In the genomic region with DNA sequence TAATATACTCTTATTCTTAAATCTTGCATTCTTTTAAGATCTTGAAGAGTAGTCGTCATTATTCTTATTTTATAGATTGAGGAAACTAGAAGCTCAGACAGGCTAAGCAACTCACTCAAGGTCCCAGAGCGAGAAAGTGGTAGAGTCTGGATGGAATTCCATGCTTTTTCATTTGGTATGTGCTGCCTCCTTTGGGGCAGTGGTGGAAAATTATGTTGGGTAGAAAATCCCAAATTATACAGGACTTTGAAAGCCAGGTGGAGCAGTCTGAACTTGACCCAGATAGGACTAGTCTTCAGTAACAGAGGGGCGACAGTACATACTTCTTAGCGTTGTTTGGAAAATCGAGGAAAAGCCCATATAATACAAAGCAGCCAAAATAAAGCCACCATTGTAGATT, we compare ENCODE assay signal across 18 cellular contexts.
DNase-seq lines count a peak whose midpoint lies in the region; ATAC-seq and TF ChIP-seq lines count a peak whose summit lies in the region.
"Had no signal": no experiment of that assay in that cellular context is flagged by ENCODE, and none has a peak within 500 bp of the region (broad histone marks: within the 10 kb centered on the region; RNA-seq: fewer than 3 reads in every experiment).

No MANE protein-coding gene starts in this region.

- peak; percentile 53 for TF ChIP-seq RAD21 in SK-N-SH (IDR thresholded peaks at IDR 0.05; ENCODE audit: low read length)

- CTCF ChIA-PET in SK-N-SH (lab: Yijun Ruan, JAX), result interaction anchor here (1.0 to 1.5 kb wide), 2 partner anchors 8 to 16 kb away, joined by 3 read pairs; no protein-coding TSS in a partner anchor
- CTCF ChIA-PET in activated naive CD4-positive, alpha-beta T cell treated with anti-CD3 and anti-CD28 coated beads for 36 hours (lab: Charles Lee), result no interaction called here

- no peaks in the 10 kb centered on the region for H3K36me3 Mint-ChIP-seq in type B pancreatic cell
- no peaks in the 10 kb centered on the region for H3K36me3 Mint-ChIP-seq in activated naive CD4-positive, alpha-beta T cell treated with anti-CD3 and anti-CD28 coated beads for 36 hours (ENCODE audit: low read depth)
- H3K36me3 Mint-ChIP-seq: IgD-negative memory B cell had no signal

- no peaks in the 10 kb centered on the region for H3K9me2 ChIP-seq in SK-N-SH

- no peak overlapping the region for H3K4me2 ChIP-seq in SK-N-SH

- H3K9me3 Mint-ChIP-seq in type B pancreatic cell, result no peaks in the 10 kb centered on the region
- H3K9me3 Mint-ChIP-seq in activated naive CD4-positive, alpha-beta T cell treated with anti-CD3 and anti-CD28 coated beads for 36 hours, result no peaks in the 10 kb centered on the region
- H3K9me3 Mint-ChIP-seq: IgD-negative memory B cell had no signal

- no peaks in the 10 kb centered on the region for H4K20me1 ChIP-seq in SK-N-SH (ENCODE audit: insufficient read depth)

- H3K4me3 ChIP-seq in SK-N-SH (ENCODE audit: low read depth in 2 of 2, low read length in 1 of 2), result no peak overlapping the region
- H3K4me3 ChIP-seq: mucosa of descending colon, ovary, SJSA1, stomach had no signal

- no peaks in the 10 kb centered on the region for H3K9me3 ChIP-seq in SK-N-SH
- H3K9me3 ChIP-seq: mucosa of descending colon, ovary, SJSA1, stomach had no signal

- peak; percentile 31 for DNase-seq in NCI-H82 (lab: John Stamatoyannopoulos, UW)
- DNase-seq in NCI-H82 treated with DMSO at 0.1 percent for 48 hours (lab: John Stamatoyannopoulos, UW; ENCODE audit: unreplicated experiment), result no peak
- no peak for DNase-seq in SK-N-SH
- DNase-seq in globus pallidus (ENCODE audit: low spot score), result peak; percentile 10
- DNase-seq in type B pancreatic cell (ENCODE audit: extremely low spot score, unreplicated experiment), result no peak
- DNase-seq in activated naive CD4-positive, alpha-beta T cell treated with anti-CD3 and anti-CD28 coated beads for 36 hours, result no peak
- DNase-seq in hypothalamus (lab: John Stamatoyannopoulos, UW), result no peak
- DNase-seq: activated CD8-positive, alpha-beta memory T cell treated with anti-CD3 and anti-CD28 coated beads for 24 hours; activated gamma-delta T cell treated with Interleukin-2 at 50 U/mL for 16 hours; effector memory CD4-positive, alpha-beta T cell; mucosa of descending colon; NCI-H187; ovary; stimulated activated CD4-positive, alpha-beta T cell treated with anti-CD3 and anti-CD28 coated beads, Interleukin-12 subunit alpha, Interleukin-12 subunit beta, amount 100 ng/mL, for 4 hours; stomach had no signal

- intact Hi-C loops in activated naive CD4-positive, alpha-beta T cell treated with anti-CD3 and anti-CD28 coated beads for 36 hours (cut with micrococcal nuclease), result no loop called here

- H3K27me3 ChIP-seq in SK-N-SH (ENCODE audit: insufficient read depth), result no peaks in the 10 kb centered on the region
- H3K27me3 ChIP-seq: ovary, SJSA1 had no signal

- H3K4me3 Mint-ChIP-seq in type B pancreatic cell, result no peak overlapping the region
- H3K4me3 Mint-ChIP-seq in activated naive CD4-positive, alpha-beta T cell treated with anti-CD3 and anti-CD28 coated beads for 36 hours, result no peak overlapping the region
- H3K4me3 Mint-ChIP-seq: IgD-negative memory B cell had no signal

- WGBS in SK-N-SH (ENCODE audit: low lambda C conversion rate), result 54% methylated on average over 5 of the region's 5 CpGs

- H3F3A ChIP-seq in SK-N-SH (replicated peaks; ENCODE audit: insufficient read depth), result no peaks in the 10 kb centered on the region

- H3K27me3 Mint-ChIP-seq in type B pancreatic cell, result peaks cover 68% of the 10 kb centered on the region
- peaks cover 28% of the 10 kb centered on the region for H3K27me3 Mint-ChIP-seq in activated naive CD4-positive, alpha-beta T cell treated with anti-CD3 and anti-CD28 coated beads for 36 hours (ENCODE audit: low read depth)

- POLR2A ChIA-PET in SK-N-SH (lab: Yijun Ruan, JAX), result no interaction called here

- TF ChIP-seq CTCF in SK-N-SH (IDR thresholded peaks at IDR 0.05) (peak; percentile 25), type B pancreatic cell (conservative IDR thresholded peaks at IDR 0.05) (peak; percentile 39)

- TF ChIP-seq EP300 in SK-N-SH (IDR thresholded peaks at IDR 0.05; ENCODE audit: borderline replicate concordance in 1 of 2, low read depth in 1 of 2, low read length in 1 of 2), result no peak

- no peak overlapping the region for H3K27ac Mint-ChIP-seq in type B pancreatic cell
- H3K27ac Mint-ChIP-seq in activated naive CD4-positive, alpha-beta T cell treated with anti-CD3 and anti-CD28 coated beads for 36 hours, result no peak overlapping the region
- H3K27ac Mint-ChIP-seq: IgD-negative memory B cell had no signal

- H3K27ac ChIP-seq in SK-N-SH (ENCODE audit: low read depth in 2 of 2, low read length in 1 of 2), result no peak overlapping the region
- H3K27ac ChIP-seq: ovary, SJSA1, stomach had no signal

- no peaks in the 10 kb centered on the region for H3K4me1 Mint-ChIP-seq in type B pancreatic cell (ENCODE audit: unreplicated experiment)
- H3K4me1 Mint-ChIP-seq in activated naive CD4-positive, alpha-beta T cell treated with anti-CD3 and anti-CD28 coated beads for 36 hours (ENCODE audit: low read depth), result no peaks in the 10 kb centered on the region
- H3K4me1 Mint-ChIP-seq: IgD-negative memory B cell had no signal

- no peaks in the 10 kb centered on the region for H3K36me3 ChIP-seq in SK-N-SH (replicated peaks in 1 of 2; ENCODE audit: control insufficient read depth in 1 of 2, insufficient read depth in 2 of 2, low read length in 1 of 2)
- H3K36me3 ChIP-seq: ovary, SJSA1, stomach had no signal

- no peak overlapping the region for H2AFZ ChIP-seq in SK-N-SH (ENCODE audit: low read depth)

- no peak overlapping the region for H3K9ac ChIP-seq in SK-N-SH

- no peaks in the 10 kb centered on the region for H3K4me1 ChIP-seq in SK-N-SH (ENCODE audit: control insufficient read depth in 1 of 2, insufficient read depth in 2 of 2, low read depth in 1 of 2, low read length in 1 of 2)
- H3K4me1 ChIP-seq: SJSA1, stomach had no signal

- H3K79me2 ChIP-seq in SK-N-SH (ENCODE audit: insufficient read depth), result no peaks in the 10 kb centered on the region

- no peak for ATAC-seq in HG03469 (IDR thresholded peaks at IDR 0.05; ENCODE audit: unreplicated experiment)
- ATAC-seq: mucosa of descending colon had no signal

TF ChIP-seq in SK-N-SH, 30 proteins besides CTCF, POLR2A, EP300 and RAD21:
- TF ChIP-seq NRF1 (IDR thresholded peaks at IDR 0.05; ENCODE audit: low read depth, low read length), result no peak
- 0 out of 2 replicates have a peak, but pooled peaks have one; percentile 9 for TF ChIP-seq SMC3 (IDR thresholded peaks at IDR 0.05; ENCODE audit: low read depth, low read length)

Comparison
In these comparisons a context has a peak if more than half of its experiments do, and no peak if none do; other contexts are left out.
1. DNase-seq: peak in NCI-H82 (single experiment) and globus pallidus (single experiment); none in NCI-H82 treated with DMSO at 0.1 percent for 48 hours (single experiment), SK-N-SH (single experiment), type B pancreatic cell (single experiment), activated naive CD4-positive, alpha-beta T cell treated with anti-CD3 and anti-CD28 coated beads for 36 hours (single experiment) and hypothalamus (0 of 51).